In the genomic region with DNA sequence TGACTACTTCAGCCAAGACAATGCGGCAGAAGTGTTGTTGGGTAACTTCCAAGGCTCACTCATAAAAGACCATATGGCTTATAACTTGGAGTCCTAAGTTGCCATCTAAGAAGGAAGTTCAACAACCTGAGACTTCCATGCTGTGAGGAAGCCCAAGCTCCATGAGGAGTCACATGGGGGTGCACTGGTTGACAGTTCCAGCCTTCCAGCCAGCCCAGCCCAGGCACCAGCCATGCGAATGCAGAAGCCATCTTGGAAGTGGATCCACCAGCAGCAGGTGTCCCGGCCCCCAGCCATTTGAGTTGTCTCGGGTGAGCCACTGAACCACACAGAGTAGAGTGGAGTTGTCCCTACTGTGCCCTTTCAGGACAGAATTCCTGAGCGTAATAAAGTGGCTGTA, we compare ENCODE assay signal across 2 cellular contexts.
TF ChIP-seq lines count a peak whose summit lies in the region.

No MANE protein-coding gene starts in this region.

TF ChIP-seq in K562, 482 proteins besides CTCF, POLR2A, EP300 and RAD21:
- TF ChIP-seq POLR3A (IDR thresholded peaks at IDR 0.05; ENCODE audit: borderline replicate concordance, extremely low read depth, insufficient read depth, insufficient read length) (no peak), YY1 (IDR thresholded peaks at IDR 0.05; ENCODE audit: borderline replicate concordance in 1 of 3, control insufficient read depth in 1 of 3, extremely low read depth in 1 of 3, insufficient read depth in 3 of 3, insufficient read length in 1 of 3, insufficient replicate concordance in 2 of 3, low read depth in 1 of 3, low read length in 2 of 3) (peak; percentile 34 to 89 (median 50)), TRIM28 (IDR thresholded peaks at IDR 0.05) (peak; percentile 64; the same call in 1 of the 2 replicates), CBX3 (IDR thresholded peaks at IDR 0.05; ENCODE audit: borderline replicate concordance in 1 of 2, low read length in 2 of 2) (0 out of 3 replicates have a peak, but pooled peaks of 1 of the 2 experiments have one; percentile 29), POU5F1 (IDR thresholded peaks at IDR 0.05; ENCODE audit: borderline replicate concordance, low read depth, low read length, partially characterized antibody) (no peak), EZH2 (IDR thresholded peaks at IDR 0.05; ENCODE audit: borderline replicate concordance, low read depth, low read length) (no peak), NELFE (IDR thresholded peaks at IDR 0.05; ENCODE audit: insufficient read depth, insufficient read length) (no peak), BACH1 (tag; IDR thresholded peaks at IDR 0.05) (no peak), MCM2 (IDR thresholded peaks at IDR 0.05; ENCODE audit: low read depth) (no peak), ETV5 (CRISPR knock-in tag; IDR thresholded peaks at IDR 0.05; ENCODE audit: low read depth) (no peak), ZNF253 (CRISPR knock-in tag; conservative IDR thresholded peaks at IDR 0.05) (no peak), DMBX1 (CRISPR knock-in tag; IDR thresholded peaks at IDR 0.05; ENCODE audit: borderline replicate concordance) (no peak), ZNF77 (CRISPR knock-in tag; IDR thresholded peaks at IDR 0.05) (no peak), ARHGAP35 (IDR thresholded peaks at IDR 0.05; ENCODE audit: partially characterized antibody) (no peak)
- TF ChIP-seq, protein P1, sequence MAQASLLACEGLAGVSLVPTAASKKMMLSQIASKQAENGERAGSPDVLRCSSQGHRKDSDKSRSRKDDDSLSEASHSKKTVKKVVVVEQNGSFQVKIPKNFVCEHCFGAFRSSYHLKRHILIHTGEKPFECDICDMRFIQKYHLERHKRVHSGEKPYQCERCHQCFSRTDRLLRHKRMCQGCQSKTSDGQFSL (CRISPR knock-in tag; IDR thresholded peaks at IDR 0.05), result peak; percentile 76
- TF ChIP-seq, protein P1 (tag; IDR thresholded peaks at IDR 0.05), result no peak
TF ChIP-seq in K562: peak in this region for 4.

TF ChIP-seq in GM23338, 12 proteins besides CTCF, POLR2A, EP300 and RAD21:
- no peak for TF ChIP-seq JUNB (IDR thresholded peaks at IDR 0.05; ENCODE audit: unreplicated experiment)
- no peak for TF ChIP-seq NANOG (IDR thresholded peaks at IDR 0.05; ENCODE audit: borderline replicate concordance)
- no peak for TF ChIP-seq CREB1 (CRISPR knock-in tag; IDR thresholded peaks at IDR 0.05; ENCODE audit: low read depth)
- TF ChIP-seq, protein P2, sequence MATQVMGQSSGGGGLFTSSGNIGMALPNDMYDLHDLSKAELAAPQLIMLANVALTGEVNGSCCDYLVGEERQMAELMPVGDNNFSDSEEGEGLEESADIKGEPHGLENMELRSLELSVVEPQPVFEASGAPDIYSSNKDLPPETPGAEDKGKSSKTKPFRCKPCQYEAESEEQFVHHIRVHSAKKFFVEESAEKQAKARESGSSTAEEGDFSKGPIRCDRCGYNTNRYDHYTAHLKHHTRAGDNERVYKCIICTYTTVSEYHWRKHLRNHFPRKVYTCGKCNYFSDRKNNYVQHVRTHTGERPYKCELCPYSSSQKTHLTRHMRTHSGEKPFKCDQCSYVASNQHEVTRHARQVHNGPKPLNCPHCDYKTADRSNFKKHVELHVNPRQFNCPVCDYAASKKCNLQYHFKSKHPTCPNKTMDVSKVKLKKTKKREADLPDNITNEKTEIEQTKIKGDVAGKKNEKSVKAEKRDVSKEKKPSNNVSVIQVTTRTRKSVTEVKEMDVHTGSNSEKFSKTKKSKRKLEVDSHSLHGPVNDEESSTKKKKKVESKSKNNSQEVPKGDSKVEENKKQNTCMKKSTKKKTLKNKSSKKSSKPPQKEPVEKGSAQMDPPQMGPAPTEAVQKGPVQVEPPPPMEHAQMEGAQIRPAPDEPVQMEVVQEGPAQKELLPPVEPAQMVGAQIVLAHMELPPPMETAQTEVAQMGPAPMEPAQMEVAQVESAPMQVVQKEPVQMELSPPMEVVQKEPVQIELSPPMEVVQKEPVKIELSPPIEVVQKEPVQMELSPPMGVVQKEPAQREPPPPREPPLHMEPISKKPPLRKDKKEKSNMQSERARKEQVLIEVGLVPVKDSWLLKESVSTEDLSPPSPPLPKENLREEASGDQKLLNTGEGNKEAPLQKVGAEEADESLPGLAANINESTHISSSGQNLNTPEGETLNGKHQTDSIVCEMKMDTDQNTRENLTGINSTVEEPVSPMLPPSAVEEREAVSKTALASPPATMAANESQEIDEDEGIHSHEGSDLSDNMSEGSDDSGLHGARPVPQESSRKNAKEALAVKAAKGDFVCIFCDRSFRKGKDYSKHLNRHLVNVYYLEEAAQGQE (IDR thresholded peaks at IDR 0.05; ENCODE audit: unreplicated experiment), result no peak
- TF ChIP-seq POLR2AphosphoS5 (IDR thresholded peaks at IDR 0.05; ENCODE audit: low read depth), result no peak
- TF ChIP-seq ZNF114 (CRISPR knock-in tag; IDR thresholded peaks at IDR 0.05), result no peak
- TF ChIP-seq, protein P3, sequence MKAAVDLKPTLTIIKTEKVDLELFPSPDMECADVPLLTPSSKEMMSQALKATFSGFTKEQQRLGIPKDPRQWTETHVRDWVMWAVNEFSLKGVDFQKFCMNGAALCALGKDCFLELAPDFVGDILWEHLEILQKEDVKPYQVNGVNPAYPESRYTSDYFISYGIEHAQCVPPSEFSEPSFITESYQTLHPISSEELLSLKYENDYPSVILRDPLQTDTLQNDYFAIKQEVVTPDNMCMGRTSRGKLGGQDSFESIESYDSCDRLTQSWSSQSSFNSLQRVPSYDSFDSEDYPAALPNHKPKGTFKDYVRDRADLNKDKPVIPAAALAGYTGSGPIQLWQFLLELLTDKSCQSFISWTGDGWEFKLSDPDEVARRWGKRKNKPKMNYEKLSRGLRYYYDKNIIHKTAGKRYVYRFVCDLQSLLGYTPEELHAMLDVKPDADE (IDR thresholded peaks at IDR 0.05), result no peak
- no peak for TF ChIP-seq ZNF331 (CRISPR knock-in tag; IDR thresholded peaks at IDR 0.05; ENCODE audit: low read depth)
